Comparison of ENCODE assay signal across 13 cellular contexts in the genomic region with DNA sequence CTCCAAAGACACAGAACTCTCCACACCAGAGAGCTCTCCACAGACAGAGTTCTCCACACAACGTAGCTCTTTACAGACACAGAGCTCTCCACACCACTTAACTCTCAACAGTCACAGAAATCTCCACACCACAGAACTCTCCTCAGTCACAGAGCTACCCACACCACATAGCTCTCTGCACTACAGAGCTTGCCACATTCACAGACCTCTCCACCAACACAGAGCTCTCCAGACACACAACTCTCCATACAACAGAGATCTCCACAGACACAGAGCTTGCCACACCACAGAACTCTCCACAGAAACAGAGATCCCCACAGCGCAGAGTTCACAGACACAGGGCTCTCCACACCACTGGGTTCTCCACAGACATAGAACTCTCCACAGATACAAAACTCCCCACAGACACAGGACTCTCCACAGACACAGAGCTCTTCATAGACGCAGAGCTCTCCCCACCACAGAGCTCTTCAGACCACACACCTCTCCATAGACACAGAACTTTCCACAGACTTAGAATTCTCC. TPM values are rescaled to one million over a fixed set of nuclear protein-coding genes. Genes with fewer than 3 reads are reported as not detected.
A peak's percentile ranks its signal among the peaks of the same experiment; 100 is the strongest.
DNase-seq lines count a peak whose midpoint lies in the region; FAIRE-seq and TF ChIP-seq lines count a peak whose summit lies in the region.
"Had no signal": no experiment of that assay in that cellular context is flagged by ENCODE, and none has a peak within 500 bp of the region (broad histone marks: within the 10 kb centered on the region; RNA-seq: fewer than 3 reads in every experiment).

No MANE protein-coding gene starts in this region.

- FAIRE-seq in D721Med (lab: Jason Lieb, UNC) = no peak

- TF ChIP-seq CTCF in H9 (conservative IDR thresholded peaks at IDR 0.05) = no peak
- TF ChIP-seq CTCF in D721Med (IDR thresholded peaks at IDR 0.05; ENCODE audit: insufficient read depth, missing control alignments) = no peak

- no peak overlapping the region for H3K4me3 Mint-ChIP-seq in H9
- H3K4me3 Mint-ChIP-seq in T-helper 2 cell treated with Interferon-gamma antibody and Interleukin-4, amounts not matched to agents 5 μg/mL and 100 μg/mL, for 36 hours = peak overlapping the region; percentile 27

- H3K36me3 ChIP-seq in neuronal stem cell (replicated peaks in 1 of 2; ENCODE audit: control insufficient read depth in 2 of 2, insufficient read depth in 2 of 2, low read length in 2 of 2) = no peaks in the 10 kb centered on the region

- H2AK5ac ChIP-seq in H9 (ENCODE audit: insufficient read length, low read length) (no peak overlapping the region), neuronal stem cell (ENCODE audit: low read depth, low read length) (no peak overlapping the region)

- no peak overlapping the region for H3K14ac ChIP-seq in H9 (ENCODE audit: insufficient read depth, low read length)
- no peak overlapping the region for H3K14ac ChIP-seq in neuronal stem cell (ENCODE audit: low read length)

- no CpG with 5 or more reads among the region's 3 CpGs for WGBS in H9 (ENCODE audit: extremely low coverage, insufficient read length, low lambda C conversion rate)
- no CpG with 5 or more reads among the region's 3 CpGs for WGBS in neuronal stem cell (ENCODE audit: extremely low coverage in 2 of 2, insufficient read length in 2 of 2, insufficient replicate concordance in 1 of 2), 2 donors

- no peaks in the 10 kb centered on the region; a peak in 2 of 5 replicates for H3K9me3 Mint-ChIP-seq in H9
- no peaks in the 10 kb centered on the region for H3K9me3 Mint-ChIP-seq in T-helper 2 cell treated with Interferon-gamma antibody and Interleukin-4, amounts not matched to agents 5 μg/mL and 100 μg/mL, for 36 hours

- no peak overlapping the region for H3K4ac ChIP-seq in H9 (ENCODE audit: low read depth, low read length)
- H3K4ac ChIP-seq in neuronal stem cell (ENCODE audit: low read length) = no peak overlapping the region

- H2BK12ac ChIP-seq in H9 (ENCODE audit: insufficient read length, low read depth, low read length) (no peak overlapping the region), neuronal stem cell (ENCODE audit: low read length) (no peak overlapping the region)

- H3K4me1 ChIP-seq in H9 (ENCODE audit: insufficient read depth, low read length) = no peaks in the 10 kb centered on the region
- H3K4me1 ChIP-seq in neuronal stem cell (ENCODE audit: control insufficient read depth in 2 of 2, insufficient read depth in 1 of 2, low read depth in 1 of 2, low read length in 2 of 2) = peaks cover 11 to 22% of the 10 kb centered on the region in 2 donors

- H3K4me2 ChIP-seq in H9 (ENCODE audit: insufficient read depth, insufficient read length, low read length) (no peak overlapping the region), neuronal stem cell (ENCODE audit: insufficient read depth, low read length, poor library complexity, severe bottlenecking) (no peak overlapping the region)

- peaks cover 19 to 22% of the 10 kb centered on the region in 2 experiments for H3K4me1 Mint-ChIP-seq in H9
- peaks cover 42% of the 10 kb centered on the region for H3K4me1 Mint-ChIP-seq in T-helper 2 cell treated with Interferon-gamma antibody and Interleukin-4, amounts not matched to agents 5 μg/mL and 100 μg/mL, for 36 hours (ENCODE audit: low read depth)

- H3K9ac ChIP-seq in H9 (ENCODE audit: extremely low read depth, insufficient read length, low read length) (no peak overlapping the region), neuronal stem cell (ENCODE audit: low read depth, low read length, poor library complexity) (no peak overlapping the region)

- H2BK15ac ChIP-seq in H9 (ENCODE audit: low read depth, low read length) (no peak overlapping the region), neuronal stem cell (ENCODE audit: low read length) (peak overlapping the region; percentile 0)

- peaks cover 47% of the 10 kb centered on the region for H3K27me3 Mint-ChIP-seq in H9 (ENCODE audit: low read depth)
- peaks cover 60% of the 10 kb centered on the region for H3K27me3 Mint-ChIP-seq in T-helper 2 cell treated with Interferon-gamma antibody and Interleukin-4, amounts not matched to agents 5 μg/mL and 100 μg/mL, for 36 hours (ENCODE audit: low read depth)

- H4K5ac ChIP-seq in H9 (ENCODE audit: insufficient read length, low read depth, low read length) = no peak overlapping the region

- no peaks in the 10 kb centered on the region for H4K20me1 ChIP-seq in H9 (ENCODE audit: control insufficient read depth, insufficient read depth, insufficient read length)

- H3K23ac ChIP-seq in H9 (ENCODE audit: insufficient read length, low read depth, low read length) (no peak overlapping the region), neuronal stem cell (ENCODE audit: low read depth, low read length, poor library complexity) (no peak overlapping the region)

- peak; percentile 1 for DNase-seq in Daoy (ENCODE audit: low read depth)
- peak; percentile 8 for DNase-seq in H9
- no peak for DNase-seq in T-helper 2 cell treated with Interferon-gamma antibody and Interleukin-4, amounts not matched to agents 5 μg/mL and 100 μg/mL, for 36 hours (ENCODE audit: low spot score)
- DNase-seq in neuronal stem cell (ENCODE audit: low spot score) = no peak
- DNase-seq in NCI-H1694 (lab: John Stamatoyannopoulos, UW) = no peak
- DNase-seq in D721Med (ENCODE audit: insufficient read length, low spot score) = no peak
- no peak for DNase-seq in NCI-H2196 (lab: John Stamatoyannopoulos, UW; ENCODE audit: unreplicated experiment)
- DNase-seq: activated CD4-positive, alpha-beta T cell treated with anti-CD3 and anti-CD28 coated beads, Interleukin-2, amount 50 U/mL, for 4 hours; activated gamma-delta T cell treated with Interleukin-2 at 50 U/mL for 16 hours; C1 segment of cervical spinal cord; left cardiac atrium; SHP77; stimulated activated CD4-positive, alpha-beta T cell treated with anti-CD3 and anti-CD28 coated beads, Interleukin-12 subunit alpha, Interleukin-12 subunit beta, amount 100 ng/mL, for 4 hours had no signal

- H3K27ac ChIP-seq in H9 (ENCODE audit: insufficient read length, low read depth, low read length) (no peak overlapping the region), neuronal stem cell (replicated peaks; ENCODE audit: low read length) (no peak overlapping the region)

- no peak overlapping the region for H2BK20ac ChIP-seq in H9 (ENCODE audit: low read depth, low read length, poor library complexity, severe bottlenecking)

- H3K56ac ChIP-seq in H9 (ENCODE audit: insufficient read length, low read depth, low read length) = no peak overlapping the region

- no peaks in the 10 kb centered on the region for H3K9me3 ChIP-seq in H9 (ENCODE audit: control insufficient read depth, low read depth, low read length)
- H3K9me3 ChIP-seq in neuronal stem cell (replicated peaks in 1 of 2; ENCODE audit: control insufficient read depth in 2 of 2, insufficient read depth in 1 of 2, low read depth in 1 of 2, low read length in 2 of 2) = no peaks in the 10 kb centered on the region

- H2BK120ac ChIP-seq in H9 (ENCODE audit: low read depth, low read length, poor library complexity, severe bottlenecking) (no peak overlapping the region), neuronal stem cell (ENCODE audit: low read depth, low read length) (no peak overlapping the region)

- no peaks in the 10 kb centered on the region for H3K36me3 Mint-ChIP-seq in H9 (ENCODE audit: insufficient read depth in 1 of 3, low read depth in 3 of 3)
- H3K36me3 Mint-ChIP-seq in T-helper 2 cell treated with Interferon-gamma antibody and Interleukin-4, amounts not matched to agents 5 μg/mL and 100 μg/mL, for 36 hours (ENCODE audit: low read depth) = no peaks in the 10 kb centered on the region

- H3K23me2 ChIP-seq in H9 (ENCODE audit: insufficient read length, low read depth, low read length, poor library complexity, severe bottlenecking) = no peaks in the 10 kb centered on the region

- H4K91ac ChIP-seq in H9 (ENCODE audit: insufficient read length, low read depth, low read length) = no peak overlapping the region
- H4K91ac ChIP-seq in neuronal stem cell (ENCODE audit: low read depth, low read length, poor library complexity) = no peak overlapping the region

- no peak overlapping the region for H4K8ac ChIP-seq in H9 (replicated peaks; ENCODE audit: insufficient read length, low read depth, low read length)
- no peak overlapping the region for H4K8ac ChIP-seq in neuronal stem cell (ENCODE audit: low read depth, low read length)

- no peaks in the 10 kb centered on the region for H3K79me1 ChIP-seq in H9 (ENCODE audit: insufficient read depth, low read depth, low read length, poor library complexity, severe bottlenecking)
- no peaks in the 10 kb centered on the region for H3K79me1 ChIP-seq in neuronal stem cell (ENCODE audit: low read depth, low read length)

- H3K18ac ChIP-seq in H9 (ENCODE audit: insufficient read length, low read depth, low read length) (no peak overlapping the region), neuronal stem cell (ENCODE audit: low read length) (no peak overlapping the region)

- no peak overlapping the region for H3K4me3 ChIP-seq in neuronal stem cell (ENCODE audit: low read length in 2 of 2)

- H3K27me3 ChIP-seq in H9 (ENCODE audit: insufficient read depth, low read length) = 0 out of 2 replicates have a peak, but pooled peaks cover 2% of the 10 kb centered on the region
- no peaks in the 10 kb centered on the region for H3K27me3 ChIP-seq in neuronal stem cell (ENCODE audit: control insufficient read depth in 3 of 3, insufficient read depth in 3 of 3, low read depth in 1 of 3, low read length in 3 of 3)

- H3T11ph ChIP-seq in H9 (ENCODE audit: low read length) = no peak overlapping the region

- no peak overlapping the region for H2AFZ ChIP-seq in H9 (ENCODE audit: low read length)
- H2AFZ ChIP-seq in neuronal stem cell (ENCODE audit: low read length) = no peak overlapping the region

- H3K27ac Mint-ChIP-seq in H9 = no peak overlapping the region
- H3K27ac Mint-ChIP-seq in T-helper 2 cell treated with Interferon-gamma antibody and Interleukin-4, amounts not matched to agents 5 μg/mL and 100 μg/mL, for 36 hours = peak overlapping the region; percentile 1

- H2BK5ac ChIP-seq in H9 (ENCODE audit: insufficient read length, low read length) (no peak overlapping the region), neuronal stem cell (ENCODE audit: low read length) (no peak overlapping the region)

- no peaks in the 10 kb centered on the region for H3K79me2 ChIP-seq in H9 (ENCODE audit: insufficient read depth, low read length)

RNA-seq across cellular contexts. Expression of a gene that starts 52.5 kb away (rescaled TPM):
- 31.1 and 66.1 TPM in 2 replicates for total RNA-seq in Daoy (2014; rRNA removed; shearing (Covaris generic))
- total RNA-seq in H9 (2021) = 11.7 and 13.6 TPM in 2 replicates
- 10.1 TPM for polyA plus RNA-seq in neuronal stem cell (2013, experiment 1 of 2)
- polyA plus RNA-seq in neuronal stem cell (2013, experiment 2 of 2) = 9.4 TPM

RNA-seq across cellular contexts. Expression of a gene that starts 52.5 kb away (rescaled TPM):
- total RNA-seq in Daoy (2014; rRNA removed; shearing (Covaris generic)) = 1.8 and 2.3 TPM in 2 replicates
- 1.3 and 1.8 TPM in 2 replicates for total RNA-seq in H9 (2021)
- 2.6 TPM for polyA plus RNA-seq in neuronal stem cell (2013, experiment 1 of 2)
- 2.7 TPM for polyA plus RNA-seq in neuronal stem cell (2013, experiment 2 of 2)

Comparison
In these comparisons a context has a peak if more than half of its experiments do, and no peak if none do; other contexts are left out.
1. DNase-seq: peak in Daoy (single experiment) and H9 (single experiment); none in T-helper 2 cell treated with Interferon-gamma antibody and Interleukin-4, amounts not matched to agents 5 μg/mL and 100 μg/mL, for 36 hours (single experiment), neuronal stem cell (single experiment), NCI-H1694 (single experiment), D721Med (single experiment) and NCI-H2196 (single experiment).